Comparison of ENCODE assay signal across 1 cellular context in the genomic region with DNA sequence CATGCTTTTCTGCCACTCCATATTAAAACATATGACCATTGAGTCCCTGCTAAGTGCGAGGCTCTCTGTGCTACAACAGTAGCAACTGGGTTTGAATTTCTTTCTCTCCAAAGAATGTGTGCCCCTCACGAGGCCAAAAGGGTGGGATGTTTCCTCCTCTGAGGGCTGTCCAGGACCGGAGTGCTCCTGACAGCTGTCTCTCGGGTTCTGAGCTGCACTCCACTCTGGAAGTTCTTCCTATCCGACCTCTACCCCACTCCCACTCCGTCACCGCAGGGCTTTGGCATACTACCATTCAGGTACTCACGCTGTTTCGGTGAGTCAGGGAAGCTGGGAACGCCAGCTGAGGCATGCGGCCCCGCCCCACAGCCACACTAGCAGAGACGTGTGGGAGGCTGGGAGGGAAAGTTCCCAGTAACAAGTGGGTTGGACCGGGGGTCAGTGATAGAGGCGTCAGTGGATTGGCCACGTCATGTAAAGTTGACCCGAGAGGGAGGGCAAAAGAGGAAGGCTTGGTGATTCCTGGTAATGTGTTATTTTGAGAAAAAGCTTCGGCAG.
TF ChIP-seq lines count a peak whose summit lies in the region.

No MANE protein-coding gene starts in this region.

TF ChIP-seq in HepG2, 621 proteins besides CTCF, POLR2A, EP300 and RAD21 (continues in another document):
- TF ChIP-seq NFAT5 (CRISPR knock-in tag; IDR thresholded peaks at IDR 0.05) (peak; percentile 72; the same call in 1 of the 2 replicates), MIER3 (CRISPR knock-in tag; IDR thresholded peaks at IDR 0.05; ENCODE audit: borderline replicate concordance) (peak; percentile 35; the same call in 1 of the 2 replicates), PPARG (CRISPR knock-in tag; conservative IDR thresholded peaks at IDR 0.05) (peak; percentile 66), ATF1 (CRISPR knock-in tag; IDR thresholded peaks at IDR 0.05) (no peak), IRF2 (CRISPR knock-in tag; IDR thresholded peaks at IDR 0.05) (peak; percentile 50; the same call in 1 of the 2 replicates), ZSCAN9 (CRISPR knock-in tag; IDR thresholded peaks at IDR 0.05; ENCODE audit: borderline replicate concordance) (peak; percentile 80; the same call in 1 of the 2 replicates), ZNF772 (CRISPR knock-in tag; IDR thresholded peaks at IDR 0.05) (no peak), SP1 (IDR thresholded peaks at IDR 0.05) (no peak), SP1 (CRISPR knock-in tag; IDR thresholded peaks at IDR 0.05) (peak; percentile 53; the same call in 1 of the 2 replicates), ZFP62 (CRISPR knock-in tag; IDR thresholded peaks at IDR 0.05) (no peak), ZNF597 (CRISPR knock-in tag; IDR thresholded peaks at IDR 0.05) (no peak), NR3C1 (CRISPR knock-in tag; IDR thresholded peaks at IDR 0.05) (no peak), ZNF331 (CRISPR knock-in tag; IDR thresholded peaks at IDR 0.05) (peak; percentile 72), ZBTB8A (CRISPR knock-in tag; IDR thresholded peaks at IDR 0.05; ENCODE audit: borderline replicate concordance, low read depth) (no peak), SPEN (CRISPR knock-in tag; IDR thresholded peaks at IDR 0.05; ENCODE audit: low read depth) (peak; percentile 77; the same call in 1 of the 2 replicates), ZNF503 (CRISPR knock-in tag; IDR thresholded peaks at IDR 0.05) (0 out of 2 replicates have a peak, but pooled peaks have one; percentile 28), ZSCAN25 (CRISPR knock-in tag; IDR thresholded peaks at IDR 0.05) (no peak), HIVEP1 (CRISPR knock-in tag; IDR thresholded peaks at IDR 0.05) (peak; percentile 43; the same call in 1 of the 2 replicates), NRL (CRISPR knock-in tag; IDR thresholded peaks at IDR 0.05; ENCODE audit: borderline replicate concordance) (no peak), CHD2 (IDR thresholded peaks at IDR 0.05; ENCODE audit: low read depth, low read length) (no peak), ZNF850 (CRISPR knock-in tag; conservative IDR thresholded peaks at IDR 0.05) (no peak), ZNF788 (CRISPR knock-in tag; IDR thresholded peaks at IDR 0.05; ENCODE audit: borderline replicate concordance) (no peak), KLF11 (CRISPR knock-in tag; IDR thresholded peaks at IDR 0.05) (0 out of 2 replicates have a peak, but pooled peaks have one; percentile 6), RORA (CRISPR knock-in tag; IDR thresholded peaks at IDR 0.05) (no peak), FOXK1 (CRISPR knock-in tag; IDR thresholded peaks at IDR 0.05; ENCODE audit: borderline replicate concordance, low read depth) (peak; percentile 43; the same call in 1 of the 2 replicates), BORCS8-MEF2B (CRISPR knock-in tag; IDR thresholded peaks at IDR 0.05) (peak; percentile 65; the same call in 1 of the 2 replicates), POLR2G (IDR thresholded peaks at IDR 0.05; ENCODE audit: low read depth, low read length) (no peak), HNF4A (CRISPR knock-in tag; IDR thresholded peaks at IDR 0.05) (peak; percentile 10; the same call in 1 of the 2 replicates), ZNF674 (CRISPR knock-in tag; IDR thresholded peaks at IDR 0.05; ENCODE audit: low read depth) (no peak), RBM22 (optimal IDR thresholded peaks at IDR 0.05; ENCODE audit: low read length) (peak; percentile 99), HMG20A (CRISPR knock-in tag; IDR thresholded peaks at IDR 0.05; ENCODE audit: borderline replicate concordance) (0 out of 2 replicates have a peak, but pooled peaks have one; percentile 45), ZNF367 (CRISPR knock-in tag; IDR thresholded peaks at IDR 0.05; ENCODE audit: borderline replicate concordance) (no peak)
- TF ChIP-seq, protein P1, sequence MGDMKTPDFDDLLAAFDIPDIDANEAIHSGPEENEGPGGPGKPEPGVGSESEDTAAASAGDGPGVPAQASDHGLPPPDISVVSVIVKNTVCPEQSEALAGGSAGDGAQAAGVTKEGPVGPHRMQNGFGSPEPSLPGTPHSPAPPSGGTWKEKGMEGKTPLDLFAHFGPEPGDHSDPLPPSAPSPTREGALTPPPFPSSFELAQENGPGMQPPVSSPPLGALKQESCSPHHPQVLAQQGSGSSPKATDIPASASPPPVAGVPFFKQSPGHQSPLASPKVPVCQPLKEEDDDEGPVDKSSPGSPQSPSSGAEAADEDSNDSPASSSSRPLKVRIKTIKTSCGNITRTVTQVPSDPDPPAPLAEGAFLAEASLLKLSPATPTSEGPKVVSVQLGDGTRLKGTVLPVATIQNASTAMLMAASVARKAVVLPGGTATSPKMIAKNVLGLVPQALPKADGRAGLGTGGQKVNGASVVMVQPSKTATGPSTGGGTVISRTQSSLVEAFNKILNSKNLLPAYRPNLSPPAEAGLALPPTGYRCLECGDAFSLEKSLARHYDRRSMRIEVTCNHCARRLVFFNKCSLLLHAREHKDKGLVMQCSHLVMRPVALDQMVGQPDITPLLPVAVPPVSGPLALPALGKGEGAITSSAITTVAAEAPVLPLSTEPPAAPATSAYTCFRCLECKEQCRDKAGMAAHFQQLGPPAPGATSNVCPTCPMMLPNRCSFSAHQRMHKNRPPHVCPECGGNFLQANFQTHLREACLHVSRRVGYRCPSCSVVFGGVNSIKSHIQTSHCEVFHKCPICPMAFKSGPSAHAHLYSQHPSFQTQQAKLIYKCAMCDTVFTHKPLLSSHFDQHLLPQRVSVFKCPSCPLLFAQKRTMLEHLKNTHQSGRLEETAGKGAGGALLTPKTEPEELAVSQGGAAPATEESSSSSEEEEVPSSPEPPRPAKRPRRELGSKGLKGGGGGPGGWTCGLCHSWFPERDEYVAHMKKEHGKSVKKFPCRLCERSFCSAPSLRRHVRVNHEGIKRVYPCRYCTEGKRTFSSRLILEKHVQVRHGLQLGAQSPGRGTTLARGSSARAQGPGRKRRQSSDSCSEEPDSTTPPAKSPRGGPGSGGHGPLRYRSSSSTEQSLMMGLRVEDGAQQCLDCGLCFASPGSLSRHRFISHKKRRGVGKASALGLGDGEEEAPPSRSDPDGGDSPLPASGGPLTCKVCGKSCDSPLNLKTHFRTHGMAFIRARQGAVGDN (CRISPR knock-in tag; IDR thresholded peaks at IDR 0.05): peak; percentile 62; the same call in 1 of the 2 replicates
- TF ChIP-seq, protein P2, sequence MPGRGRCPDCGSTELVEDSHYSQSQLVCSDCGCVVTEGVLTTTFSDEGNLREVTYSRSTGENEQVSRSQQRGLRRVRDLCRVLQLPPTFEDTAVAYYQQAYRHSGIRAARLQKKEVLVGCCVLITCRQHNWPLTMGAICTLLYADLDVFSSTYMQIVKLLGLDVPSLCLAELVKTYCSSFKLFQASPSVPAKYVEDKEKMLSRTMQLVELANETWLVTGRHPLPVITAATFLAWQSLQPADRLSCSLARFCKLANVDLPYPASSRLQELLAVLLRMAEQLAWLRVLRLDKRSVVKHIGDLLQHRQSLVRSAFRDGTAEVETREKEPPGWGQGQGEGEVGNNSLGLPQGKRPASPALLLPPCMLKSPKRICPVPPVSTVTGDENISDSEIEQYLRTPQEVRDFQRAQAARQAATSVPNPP (CRISPR knock-in tag; IDR thresholded peaks at IDR 0.05): 0 out of 2 replicates have a peak, but pooled peaks have one; percentile 12
- TF ChIP-seq, protein P3, sequence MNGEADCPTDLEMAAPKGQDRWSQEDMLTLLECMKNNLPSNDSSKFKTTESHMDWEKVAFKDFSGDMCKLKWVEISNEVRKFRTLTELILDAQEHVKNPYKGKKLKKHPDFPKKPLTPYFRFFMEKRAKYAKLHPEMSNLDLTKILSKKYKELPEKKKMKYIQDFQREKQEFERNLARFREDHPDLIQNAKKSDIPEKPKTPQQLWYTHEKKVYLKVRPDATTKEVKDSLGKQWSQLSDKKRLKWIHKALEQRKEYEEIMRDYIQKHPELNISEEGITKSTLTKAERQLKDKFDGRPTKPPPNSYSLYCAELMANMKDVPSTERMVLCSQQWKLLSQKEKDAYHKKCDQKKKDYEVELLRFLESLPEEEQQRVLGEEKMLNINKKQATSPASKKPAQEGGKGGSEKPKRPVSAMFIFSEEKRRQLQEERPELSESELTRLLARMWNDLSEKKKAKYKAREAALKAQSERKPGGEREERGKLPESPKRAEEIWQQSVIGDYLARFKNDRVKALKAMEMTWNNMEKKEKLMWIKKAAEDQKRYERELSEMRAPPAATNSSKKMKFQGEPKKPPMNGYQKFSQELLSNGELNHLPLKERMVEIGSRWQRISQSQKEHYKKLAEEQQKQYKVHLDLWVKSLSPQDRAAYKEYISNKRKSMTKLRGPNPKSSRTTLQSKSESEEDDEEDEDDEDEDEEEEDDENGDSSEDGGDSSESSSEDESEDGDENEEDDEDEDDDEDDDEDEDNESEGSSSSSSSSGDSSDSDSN (CRISPR knock-in tag; IDR thresholded peaks at IDR 0.05): no peak; the same call in 1 of the 2 replicates
- TF ChIP-seq, protein P4, sequence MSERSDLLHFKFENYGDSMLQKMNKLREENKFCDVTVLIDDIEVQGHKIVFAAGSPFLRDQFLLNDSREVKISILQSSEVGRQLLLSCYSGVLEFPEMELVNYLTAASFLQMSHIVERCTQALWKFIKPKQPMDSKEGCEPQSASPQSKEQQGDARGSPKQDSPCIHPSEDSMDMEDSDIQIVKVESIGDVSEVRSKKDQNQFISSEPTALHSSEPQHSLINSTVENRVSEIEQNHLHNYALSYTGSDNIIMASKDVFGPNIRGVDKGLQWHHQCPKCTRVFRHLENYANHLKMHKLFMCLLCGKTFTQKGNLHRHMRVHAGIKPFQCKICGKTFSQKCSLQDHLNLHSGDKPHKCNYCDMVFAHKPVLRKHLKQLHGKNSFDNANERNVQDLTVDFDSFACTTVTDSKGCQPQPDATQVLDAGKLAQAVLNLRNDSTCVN (CRISPR knock-in tag; IDR thresholded peaks at IDR 0.05; ENCODE audit: borderline replicate concordance): peak; percentile 57
- TF ChIP-seq, protein P5, sequence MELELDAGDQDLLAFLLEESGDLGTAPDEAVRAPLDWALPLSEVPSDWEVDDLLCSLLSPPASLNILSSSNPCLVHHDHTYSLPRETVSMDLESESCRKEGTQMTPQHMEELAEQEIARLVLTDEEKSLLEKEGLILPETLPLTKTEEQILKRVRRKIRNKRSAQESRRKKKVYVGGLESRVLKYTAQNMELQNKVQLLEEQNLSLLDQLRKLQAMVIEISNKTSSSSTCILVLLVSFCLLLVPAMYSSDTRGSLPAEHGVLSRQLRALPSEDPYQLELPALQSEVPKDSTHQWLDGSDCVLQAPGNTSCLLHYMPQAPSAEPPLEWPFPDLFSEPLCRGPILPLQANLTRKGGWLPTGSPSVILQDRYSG (CRISPR knock-in tag; IDR thresholded peaks at IDR 0.05): 0 out of 2 replicates have a peak, but pooled peaks have one; percentile 87
- TF ChIP-seq, protein P6, sequence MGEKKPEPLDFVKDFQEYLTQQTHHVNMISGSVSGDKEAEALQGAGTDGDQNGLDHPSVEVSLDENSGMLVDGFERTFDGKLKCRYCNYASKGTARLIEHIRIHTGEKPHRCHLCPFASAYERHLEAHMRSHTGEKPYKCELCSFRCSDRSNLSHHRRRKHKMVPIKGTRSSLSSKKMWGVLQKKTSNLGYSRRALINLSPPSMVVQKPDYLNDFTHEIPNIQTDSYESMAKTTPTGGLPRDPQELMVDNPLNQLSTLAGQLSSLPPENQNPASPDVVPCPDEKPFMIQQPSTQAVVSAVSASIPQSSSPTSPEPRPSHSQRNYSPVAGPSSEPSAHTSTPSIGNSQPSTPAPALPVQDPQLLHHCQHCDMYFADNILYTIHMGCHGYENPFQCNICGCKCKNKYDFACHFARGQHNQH (CRISPR knock-in tag; IDR thresholded peaks at IDR 0.05): no peak
